Comparison of ENCODE assay signal across 27 cellular contexts in the genomic region with DNA sequence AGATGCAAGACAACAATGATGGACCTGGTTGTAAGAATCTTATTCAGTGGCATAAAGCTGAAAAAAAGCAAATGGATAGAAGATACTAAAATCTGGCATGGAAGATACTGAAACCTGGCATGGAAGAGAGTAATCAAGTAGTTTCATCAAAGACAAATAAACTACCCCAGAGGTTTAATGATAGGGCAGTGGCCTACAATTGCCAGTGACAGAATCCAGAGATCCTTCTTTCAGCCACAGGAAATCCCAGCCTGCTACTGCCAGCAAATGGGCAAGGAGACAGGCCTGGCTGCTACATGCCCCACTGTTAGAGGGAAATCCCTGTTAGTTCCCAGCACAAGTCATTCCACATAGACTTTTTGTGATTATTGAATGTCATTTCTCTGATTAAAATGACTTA.
"Had no signal": no experiment of that assay in that cellular context is flagged by ENCODE, and none has a peak within 500 bp of the region (broad histone marks: within the 10 kb centered on the region; RNA-seq: fewer than 3 reads in every experiment).

No MANE protein-coding gene starts in this region.

- H3K36me3 ChIP-seq: brain microvascular endothelial cell, Peyer's patch had no signal

- H3K27ac ChIP-seq: brain microvascular endothelial cell, KMS-11, Peyer's patch had no signal

- H3K4me1 ChIP-seq: Peyer's patch had no signal

- H3K4me3 ChIP-seq: Peyer's patch had no signal

- DNase-seq: activated CD4-positive, alpha-beta T cell treated with anti-CD3 and anti-CD28 coated beads for 36 hours; activated CD4-positive, alpha-beta T cell treated with anti-CD3 and anti-CD28 coated beads, Interleukin-2, amount 10 ng/mL, durations not matched to agents 7 days and 5 days; activated CD4-positive, alpha-beta T cell treated with anti-CD3 and anti-CD28 coated beads, Interleukin-2, amount 50 U/mL, for 48 hours; activated CD8-positive, alpha-beta T cell treated with anti-CD3 and anti-CD28 coated beads, Interleukin-2, amount 10 ng/mL, durations not matched to agents 7 days and 5 days; activated gamma-delta T cell; activated naive CD4-positive, alpha-beta T cell treated with Interleukin-2 at 50 U/mL for 16 hours; activated naive CD8-positive, alpha-beta T cell treated with anti-CD3 and anti-CD28 coated beads, Interleukin-2, amount 50 U/mL, for 24 hours; activated T-cell treated with anti-CD3 and anti-CD28 coated beads, Interleukin-2, amount 50 U/mL, for 24 hours; aorta; brain microvascular endothelial cell; central memory CD4-positive, alpha-beta T cell; NCI-H1092 treated with DMSO at 0.1 percent for 48 hours; NCI-H146; NCI-H187; NCI-H2029 treated with DMSO at 0.1 percent for 48 hours; NCI-H2107; NCI-H2171; NCI-H510A; NCI-H774; Peyer's patch; RPMI8226; SHP77 treated with DMSO at 0.1 percent for 48 hours had no signal

- FAIRE-seq: colon, TTC549 had no signal

- ATAC-seq: activated CD4-positive, alpha-beta T cell treated with anti-CD3 and anti-CD28 coated beads for 36 hours; activated CD4-positive, CD25-positive, alpha-beta regulatory T cell treated with anti-CD3 and anti-CD28 coated beads, Interleukin-2, amount 50 U/mL, for 24 hours; activated CD8-positive, alpha-beta T cell treated with anti-CD3 and anti-CD28 coated beads, Interleukin-2, amount 10 ng/mL, durations not matched to agents 7 days and 5 days; activated naive CD8-positive, alpha-beta T cell treated with anti-CD3 and anti-CD28 coated beads, Interleukin-2, amount 50 U/mL, for 24 hours; WTC11 had no signal

- H3K27me3 ChIP-seq: brain microvascular endothelial cell, Peyer's patch had no signal

- H3K9me3 ChIP-seq: Peyer's patch had no signal
